In the genomic region with DNA sequence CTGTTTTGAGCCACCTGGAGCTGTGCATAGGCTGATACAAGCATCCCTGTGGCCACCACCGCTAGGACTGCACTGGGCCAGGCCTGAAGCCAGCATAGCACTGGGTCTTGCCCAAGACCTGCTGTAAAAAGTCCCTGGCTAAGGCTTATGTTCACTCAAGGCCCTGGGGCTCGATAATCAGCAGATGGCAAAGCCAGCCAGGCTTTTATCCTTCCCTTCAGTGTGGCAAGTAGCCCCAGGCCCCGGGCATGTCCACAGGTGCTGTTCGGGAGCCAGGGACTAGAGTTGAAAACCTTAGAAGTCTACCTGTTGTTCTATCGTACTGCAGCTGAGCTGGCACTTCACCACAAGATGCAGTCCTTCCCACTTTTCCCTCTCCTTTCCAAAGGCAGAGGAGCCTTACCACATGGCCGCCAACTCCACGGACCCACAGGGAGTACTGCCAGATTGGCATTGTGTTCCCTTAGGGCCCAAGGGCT, we compare ENCODE assay signal across 1 cellular context.
TF ChIP-seq lines count a peak whose summit lies in the region.

No MANE protein-coding gene starts in this region.

TF ChIP-seq in HepG2, 621 proteins besides CTCF, POLR2A, EP300 and RAD21 (continued from another document):
- TF ChIP-seq ZNF687 (CRISPR knock-in tag; IDR thresholded peaks at IDR 0.05) (peak; percentile 20; the same call in 1 of the 2 replicates), CEBPB (IDR thresholded peaks at IDR 0.05; ENCODE audit: borderline replicate concordance, low read depth, low read length) (peak; percentile 20; the same call in 1 of the 2 replicates), ZNF225 (CRISPR knock-in tag; IDR thresholded peaks at IDR 0.05) (peak; percentile 53; the same call in 1 of the 2 replicates), KDM6A (CRISPR knock-in tag; IDR thresholded peaks at IDR 0.05; ENCODE audit: low read depth) (no peak), DNMT3B (CRISPR knock-in tag; conservative IDR thresholded peaks at IDR 0.05) (no peak), ZFP37 (CRISPR knock-in tag; IDR thresholded peaks at IDR 0.05; ENCODE audit: borderline replicate concordance) (no peak), ZFYVE20 (CRISPR knock-in tag; IDR thresholded peaks at IDR 0.05; ENCODE audit: borderline replicate concordance, low read depth) (no peak), KAT7 (CRISPR knock-in tag; IDR thresholded peaks at IDR 0.05; ENCODE audit: borderline replicate concordance) (no peak), MBD4 (IDR thresholded peaks at IDR 0.05; ENCODE audit: borderline replicate concordance, low read length) (no peak), ZNF326 (CRISPR knock-in tag; IDR thresholded peaks at IDR 0.05; ENCODE audit: borderline replicate concordance) (no peak), SP4 (CRISPR knock-in tag; IDR thresholded peaks at IDR 0.05) (0 out of 2 replicates have a peak, but pooled peaks have one; percentile 17)
